In the genomic region with DNA sequence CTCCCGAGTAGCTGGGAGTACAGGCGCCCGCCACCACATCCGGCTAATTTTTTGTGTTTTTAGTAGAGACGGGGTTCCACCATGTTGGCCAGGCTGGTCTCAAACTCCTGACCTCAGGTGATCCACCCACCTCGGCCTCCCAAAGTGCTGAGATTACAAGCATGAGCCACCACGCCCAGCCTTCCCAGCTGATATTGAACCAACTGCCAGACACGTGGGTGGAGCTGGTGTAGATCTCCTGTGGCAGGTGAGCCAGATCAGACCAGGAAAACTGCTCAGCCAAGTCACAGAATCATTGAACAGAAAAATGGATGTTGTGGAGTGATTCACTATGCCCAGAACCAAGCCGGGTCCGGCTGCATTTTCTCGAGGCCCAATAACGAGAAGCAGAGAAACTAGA, we compare ENCODE assay signal across 1 cellular context. TPM values are rescaled to one million over a fixed set of nuclear protein-coding genes. Genes with fewer than 3 reads are reported as not detected.
"Had no signal": no experiment of that assay in that cellular context is flagged by ENCODE, and none has a peak within 500 bp of the region (broad histone marks: within the 10 kb centered on the region; RNA-seq: fewer than 3 reads in every experiment).

No MANE protein-coding gene starts in this region.

RNA-seq across cellular contexts. Expression of a gene that starts 8.4 kb away (rescaled TPM):
- total RNA-seq: SJCRH30 had no signal
